Comparison of ENCODE assay signal across 8 cellular contexts in the genomic region with DNA sequence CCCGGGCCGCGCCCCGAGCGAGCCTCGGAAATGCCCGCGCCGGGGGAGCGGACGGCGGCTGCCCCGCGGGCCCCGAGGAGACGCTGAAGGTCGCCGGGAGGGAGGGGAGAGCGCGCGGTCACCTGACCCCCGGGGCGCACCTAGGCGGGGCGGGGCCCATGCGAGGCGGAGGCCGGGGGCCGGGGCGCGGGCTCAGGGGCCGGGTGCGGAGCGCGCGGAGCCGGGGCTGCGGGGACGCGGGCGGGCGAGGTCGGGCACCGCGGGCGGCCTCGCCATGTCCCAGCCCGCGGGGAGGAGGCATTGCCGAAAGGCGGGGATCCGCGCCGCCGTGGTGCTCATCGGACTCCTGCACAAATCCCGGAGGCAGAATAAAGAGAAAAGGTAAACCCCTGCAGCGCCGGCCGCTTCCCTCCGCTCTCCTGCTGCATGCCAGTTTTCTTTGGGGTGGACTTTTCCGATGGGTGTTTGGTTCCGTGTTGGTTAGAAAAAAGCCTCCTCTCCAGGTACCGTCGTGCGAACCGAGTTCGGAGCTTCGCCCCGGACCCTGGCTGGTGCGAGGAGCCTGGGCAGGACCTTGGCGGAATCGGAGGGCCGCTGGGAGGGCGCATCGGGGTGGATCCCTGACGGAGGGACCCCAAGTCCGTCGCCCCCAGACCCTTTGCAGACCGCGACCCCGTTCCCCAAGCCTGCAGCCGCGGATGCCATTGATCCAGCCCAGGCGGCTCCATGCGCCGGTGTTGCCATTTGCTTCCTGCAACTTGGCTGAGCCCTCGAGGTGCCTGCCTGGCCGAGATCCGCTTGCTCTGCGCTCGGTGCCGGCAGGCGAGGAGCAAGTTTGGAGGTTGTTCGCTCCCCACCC. TPM values are rescaled to one million over a fixed set of nuclear protein-coding genes. Genes with fewer than 3 reads are reported as not detected.
A peak's percentile ranks its signal among the peaks of the same experiment; 100 is the strongest.
DNase-seq lines count a peak whose midpoint lies in the region; ATAC-seq and TF ChIP-seq lines count a peak whose summit lies in the region.

No MANE protein-coding gene starts in this region.

- no peaks in the 10 kb centered on the region for H3K9me3 Mint-ChIP-seq in T-helper 2 cell treated with Interferon-gamma antibody and Interleukin-4, amounts not matched to agents 5 μg/mL and 100 μg/mL, for 36 hours
- no peaks in the 10 kb centered on the region for H3K9me3 Mint-ChIP-seq in T-cell
- no peaks in the 10 kb centered on the region for H3K9me3 Mint-ChIP-seq in endodermal cell
- no peaks in the 10 kb centered on the region for H3K9me3 Mint-ChIP-seq in naive B cell

- H3K36me3 ChIP-seq in endodermal cell (ENCODE audit: control insufficient read depth, insufficient read depth, low read length), result no peaks in the 10 kb centered on the region

- WGBS in endodermal cell (ENCODE audit: insufficient coverage in 1 of 2, insufficient read length in 1 of 2), 2 experiments, result 0% methylated on average over 36 to 95 of the region's 95 CpGs

- peaks cover 4% of the 10 kb centered on the region for H3K36me3 Mint-ChIP-seq in T-helper 2 cell treated with Interferon-gamma antibody and Interleukin-4, amounts not matched to agents 5 μg/mL and 100 μg/mL, for 36 hours (ENCODE audit: low read depth)
- peaks cover 11% of the 10 kb centered on the region for H3K36me3 Mint-ChIP-seq in T-cell
- peaks cover 2% of the 10 kb centered on the region for H3K36me3 Mint-ChIP-seq in endodermal cell (ENCODE audit: low read depth)
- peaks cover 0 to 5% of the 10 kb centered on the region in 2 donors for H3K36me3 Mint-ChIP-seq in naive B cell

- no peak overlapping the region for H3K27ac Mint-ChIP-seq in T-helper 2 cell treated with Interferon-gamma antibody and Interleukin-4, amounts not matched to agents 5 μg/mL and 100 μg/mL, for 36 hours
- H3K27ac Mint-ChIP-seq in T-cell, result no peak overlapping the region
- H3K27ac Mint-ChIP-seq in endodermal cell, result peak overlapping the region; percentile 80
- peak overlapping the region in 2 of 6 donors; percentile 30 to 74 for H3K27ac Mint-ChIP-seq in naive B cell

- peaks cover 19% of the 10 kb centered on the region for H3K4me1 Mint-ChIP-seq in T-helper 2 cell treated with Interferon-gamma antibody and Interleukin-4, amounts not matched to agents 5 μg/mL and 100 μg/mL, for 36 hours (ENCODE audit: low read depth)
- H3K4me1 Mint-ChIP-seq in T-cell (peaks cover 5 to 36% (median 19%) of the 10 kb centered on the region in 3 donors), endodermal cell (peaks cover 20% of the 10 kb centered on the region), naive B cell (peaks cover 16 to 24% (median 23%) of the 10 kb centered on the region in 3 donors)

- TF ChIP-seq CTCF in endodermal cell (conservative IDR thresholded peaks at IDR 0.05), result no peak

- peaks cover 23% of the 10 kb centered on the region for H3K27me3 ChIP-seq in endodermal cell (ENCODE audit: control insufficient read depth, insufficient read depth, low read length, poor library complexity, severe bottlenecking)

- peaks cover 53% of the 10 kb centered on the region for H3K27me3 Mint-ChIP-seq in T-helper 2 cell treated with Interferon-gamma antibody and Interleukin-4, amounts not matched to agents 5 μg/mL and 100 μg/mL, for 36 hours (ENCODE audit: low read depth)
- H3K27me3 Mint-ChIP-seq in T-cell (peaks cover 14 to 21% of the 10 kb centered on the region in 2 donors), endodermal cell (ENCODE audit: insufficient read depth) (peaks cover 15% of the 10 kb centered on the region), naive B cell (peaks cover 48 to 60% (median 59%) of the 10 kb centered on the region in 3 donors)

- CTCF ChIA-PET in T-cell (lab: Charles Lee), result interaction anchor here in 1 of 2 donors (0.6 kb wide), 1 partner anchor 106 kb away, joined by 8 read pairs; no protein-coding TSS in a partner anchor

- no peak overlapping the region for H3K27ac ChIP-seq in endodermal cell (ENCODE audit: low read depth, low read length)

- no peaks in the 10 kb centered on the region for H3K9me3 ChIP-seq in endodermal cell (ENCODE audit: control insufficient read depth, low read length)

- peaks cover 4% of the 10 kb centered on the region for H3K4me1 ChIP-seq in endodermal cell (ENCODE audit: control insufficient read depth, insufficient read depth, low read length)

- POLR2A ChIA-PET in T-cell (lab: Charles Lee), result no interaction called here

- peak; percentile 24 for DNase-seq in T-helper 2 cell treated with Interferon-gamma antibody and Interleukin-4, amounts not matched to agents 5 μg/mL and 100 μg/mL, for 36 hours (ENCODE audit: low spot score)
- DNase-seq in T-helper 2 cell, result no peak
- peak in 12 of 34 experiments; percentile 4 to 22 (median 16) for DNase-seq in T-cell
- peak; percentile 85 for DNase-seq in endodermal cell
- no peak for DNase-seq in naive B cell

- H3K4me3 Mint-ChIP-seq in T-helper 2 cell treated with Interferon-gamma antibody and Interleukin-4, amounts not matched to agents 5 μg/mL and 100 μg/mL, for 36 hours, result peak overlapping the region; percentile 76
- H3K4me3 Mint-ChIP-seq in T-cell (peak overlapping the region; percentile 75 to 82 (median 78)), endodermal cell (peak overlapping the region; percentile 74), naive B cell (peak overlapping the region; percentile 79 to 92 (median 84))

- peak overlapping the region; percentile 63 for H3K9ac ChIP-seq in endodermal cell (ENCODE audit: extremely low read depth, low read length, poor library complexity, severe bottlenecking)

- ATAC-seq in T-cell (replicated peaks in 1 of 4) (peak; percentile 47 to 59 (median 52)), naive B cell (ENCODE audit: low read depth in 2 of 2) (peak; percentile 20 to 34), HG03378 (IDR thresholded peaks at IDR 0.05; ENCODE audit: unreplicated experiment) (no peak), HG02970 (IDR thresholded peaks at IDR 0.05; ENCODE audit: low FRiP score, unreplicated experiment) (no peak), GM18867 (IDR thresholded peaks at IDR 0.05; ENCODE audit: unreplicated experiment) (no peak)

- peak overlapping the region; percentile 89 for H3K4me3 ChIP-seq in endodermal cell (ENCODE audit: low read length)

RNA-seq across cellular contexts. Expression of a gene that starts 57.7 kb away (rescaled TPM):
- total RNA-seq in T-cell (10 to 100 TPM in 4 of 5 donors, 1 to 10 TPM in 1; 8.0 to 77.7 (median 13.3) TPM), endodermal cell (10 to 100 TPM; 18.0 to 44.3 TPM)
- polyA plus RNA-seq in endodermal cell (2013, experiment 1 of 2), result 6.2 TPM
- 6.0 TPM for polyA plus RNA-seq in endodermal cell (2013, experiment 2 of 2)
- polyA plus RNA-seq in naive B cell (ENCODE audit: low read depth in 6 of 6), result 1 to 10 TPM in 3 of 6 donors, under 1 TPM in 2, not detected in 1; 0.96 to 2.9 (median 1.4) TPM

Comparison
In these comparisons a context has a peak if more than half of its experiments do, and no peak if none do; other contexts are left out.
1. DNase-seq: peak in T-helper 2 cell treated with Interferon-gamma antibody and Interleukin-4, amounts not matched to agents 5 μg/mL and 100 μg/mL, for 36 hours (single experiment) and endodermal cell (single experiment); none in T-helper 2 cell (0 of 5) and naive B cell (single experiment).
2. ATAC-seq: peak in T-cell (4 of 4) and naive B cell (2 of 2); none in HG03378 (single experiment), HG02970 (single experiment) and GM18867 (single experiment).
3. Peak in every context shown above with its lines, with median percentiles within 50 percentile points of each other: H3K4me3 Mint-ChIP-seq.